24 cellular contexts compared by ENCODE assay signal in the genomic region with DNA sequence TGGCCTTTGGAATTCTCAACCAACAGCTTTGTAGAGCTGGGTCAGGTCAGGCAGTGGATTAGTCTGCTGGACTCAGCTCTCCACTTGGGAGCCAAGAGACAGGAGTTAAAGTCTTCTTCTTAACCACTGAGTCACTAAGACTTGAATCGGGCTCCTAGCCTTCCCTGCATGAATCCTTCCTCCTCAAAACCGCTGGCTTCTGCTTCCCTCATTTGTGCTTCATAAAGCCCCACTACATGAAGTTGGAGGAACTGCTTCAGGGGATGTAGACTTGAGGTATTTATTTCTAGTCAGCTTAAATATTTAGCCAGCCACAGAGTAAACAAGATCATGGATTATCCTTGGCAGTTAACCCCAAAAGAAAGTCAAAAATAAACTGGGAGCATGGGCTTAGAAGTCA.
DNase-seq lines count a peak whose midpoint lies in the region; ATAC-seq and TF ChIP-seq lines count a peak whose summit lies in the region.
"Had no signal": no experiment of that assay in that cellular context is flagged by ENCODE, and none has a peak within 500 bp of the region (broad histone marks: within the 10 kb centered on the region; RNA-seq: fewer than 3 reads in every experiment).

No MANE protein-coding gene starts in this region.

- H3K27me3 ChIP-seq in GM23248 (replicated peaks; ENCODE audit: insufficient read depth) (no peaks in the 10 kb centered on the region), PC-3 (ENCODE audit: low read length) (no peaks in the 10 kb centered on the region), stomach (no peaks in the 10 kb centered on the region), H7 (ENCODE audit: control insufficient read depth, insufficient read depth, low read length) (no peaks in the 10 kb centered on the region)
- H3K27me3 ChIP-seq: neutrophil, right atrium auricular region had no signal

- H3K27ac ChIP-seq in GM23248 (peak overlapping the region; percentile 70), PC-3 (ENCODE audit: low read length) (peak overlapping the region; percentile 4; the same call in 1 of the 2 replicates), stomach (peak overlapping the region; percentile 10 to 49 (median 36))
- H3K27ac ChIP-seq: neutrophil, right atrium auricular region had no signal

- no peak for TF ChIP-seq EP300 in stomach (IDR thresholded peaks at IDR 0.05)

- intact Hi-C loops in PC-3 (cut with micrococcal nuclease), result no loop called here
- intact Hi-C loops in stomach (cut with DNase I; ENCODE audit: low total_unique reads), result no loop called here

- ATAC-seq in PC-3 (peak; percentile 66), HG03342 (IDR thresholded peaks at IDR 0.05; ENCODE audit: unreplicated experiment) (no peak), HG03520 (IDR thresholded peaks at IDR 0.05; ENCODE audit: unreplicated experiment) (no peak)
- ATAC-seq: activated naive CD8-positive, alpha-beta T cell treated with anti-CD3 and anti-CD28 coated beads, Interleukin-2, amount 50 U/mL, for 24 hours; GM12878; stimulated activated naive CD8-positive, alpha-beta T cell treated with anti-CD3 and anti-CD28 coated beads, Interleukin-15, Interleukin-2, amounts not matched to agents 100 U/mL and 50 U/mL, for 24 hours had no signal

- H2AFZ ChIP-seq in GM23248, result 0 out of 2 replicates have a peak overlapping the region, but pooled peaks have one; percentile 15
- no peak overlapping the region for H2AFZ ChIP-seq in PC-3 (ENCODE audit: low read length)

- H3K4me2 ChIP-seq in GM23248 (ENCODE audit: unreplicated experiment) (peak overlapping the region; percentile 49), PC-3 (ENCODE audit: low read length) (peak overlapping the region; percentile 8; the same call in 1 of the 2 replicates)

- H3K9ac ChIP-seq in GM23248, result no peak overlapping the region
- H3K9ac ChIP-seq in PC-3 (ENCODE audit: low read length), result no peak overlapping the region

- BruUV-seq in PC-3 (replicated peaks; lab: Mats Ljungman, UMichigan), result no TSS peak

- no peaks in the 10 kb centered on the region for H3K9me3 ChIP-seq in GM23248 (ENCODE audit: low read depth)
- no peaks in the 10 kb centered on the region for H3K9me3 ChIP-seq in PC-3 (ENCODE audit: low read length)
- peaks cover 0 to 10% (median 0%) of the 10 kb centered on the region in 4 donors for H3K9me3 ChIP-seq in stomach
- H3K9me3 ChIP-seq: neutrophil, right atrium auricular region had no signal

- no peaks in the 10 kb centered on the region for H3K79me2 ChIP-seq in GM23248 (ENCODE audit: insufficient read depth)
- no peaks in the 10 kb centered on the region for H3K79me2 ChIP-seq in PC-3 (ENCODE audit: low read length)

- in situ Hi-C loops in GM23248 (cut with MboI), result no loop called here

- peak; percentile 85 for DNase-seq in GM23248
- DNase-seq in PC-3, result peak; percentile 61
- DNase-seq in fibroblast of peridontal ligament (ENCODE audit: extremely low read depth), result peak; percentile 79
- DNase-seq in stomach, result no peak
- DNase-seq in H7, result no peak
- DNase-seq in occipital lobe (lab: John Stamatoyannopoulos, UW), result no peak
- DNase-seq: activated CD4-positive, alpha-beta T cell treated with anti-CD3 and anti-CD28 coated beads, Interleukin-2, amount 10 ng/mL, durations not matched to agents 7 days and 5 days; activated CD8-positive, alpha-beta memory T cell treated with anti-CD3 and anti-CD28 coated beads, Interleukin-2, amount 50 U/mL, for 4 hours; activated effector memory CD4-positive, alpha-beta T cell treated with Interleukin-2 at 50 U/mL for 16 hours; activated naive CD8-positive, alpha-beta T cell treated with anti-CD3 and anti-CD28 coated beads, Interleukin-2, amount 50 U/mL, for 24 hours; C1 segment of cervical spinal cord; caudate nucleus; erythroblast; GF-D8; H9; NCI-H146; NCI-H2227 treated with DMSO at 0.1 percent for 48 hours; RPMI8226; stimulated activated naive CD8-positive, alpha-beta T cell treated with anti-CD3 and anti-CD28 coated beads, Interleukin-15, Interleukin-2, amounts not matched to agents 100 U/mL and 50 U/mL, for 24 hours had no signal

- CTCF ChIA-PET in PC-3 (lab: Charles Lee), result no interaction called here

- H3F3A ChIP-seq in GM23248 (ENCODE audit: insufficient read depth) (peaks cover 46% of the 10 kb centered on the region), PC-3 (ENCODE audit: low read length, unreplicated experiment) (no peaks in the 10 kb centered on the region)

- H3K4me1 ChIP-seq in GM23248 (ENCODE audit: insufficient read depth) (peaks cover 61% of the 10 kb centered on the region), PC-3 (ENCODE audit: insufficient read depth, low read length) (peaks cover 26% of the 10 kb centered on the region), stomach (peaks cover 8 to 50% (median 17%) of the 10 kb centered on the region in 4 donors)

- H3K4me3 ChIP-seq in GM23248, result no peak overlapping the region
- no peak overlapping the region for H3K4me3 ChIP-seq in PC-3 (ENCODE audit: low read length)
- no peak overlapping the region for H3K4me3 ChIP-seq in stomach
- no peak overlapping the region for H3K4me3 ChIP-seq in H7 (ENCODE audit: insufficient read depth, low read depth, low read length)
- H3K4me3 ChIP-seq: GM12878, right atrium auricular region had no signal

- H3K36me3 ChIP-seq in GM23248 (ENCODE audit: low read depth) (no peaks in the 10 kb centered on the region), PC-3 (ENCODE audit: low read depth, low read length) (no peaks in the 10 kb centered on the region), stomach (no peaks in the 10 kb centered on the region), H7 (replicated peaks; ENCODE audit: control insufficient read depth, insufficient read depth, low read length) (no peaks in the 10 kb centered on the region)
- H3K36me3 ChIP-seq: neutrophil, right atrium auricular region had no signal

- no peaks in the 10 kb centered on the region for H3K9me2 ChIP-seq in GM23248 (ENCODE audit: insufficient read depth)
- H3K9me2 ChIP-seq in PC-3 (replicated peaks; ENCODE audit: low read length), result no peaks in the 10 kb centered on the region

- WGBS in GM23248 (ENCODE audit: low coverage in 1 of 2, low lambda C conversion rate in 2 of 2, missing lambda C conversion rate in 2 of 2), 2 experiments, result 0 to 4% methylated on average over 2 of the region's 2 CpGs
- 35 to 42% (median 36%) methylated on average over 2 of the region's 2 CpGs for WGBS in stomach, 5 donors

- POLR2A ChIA-PET in PC-3 (lab: Charles Lee; ENCODE audit: unreplicated experiment), result no interaction called here

- no peak for TF ChIP-seq POLR2A in stomach (IDR thresholded peaks at IDR 0.05)

- no peaks in the 10 kb centered on the region for H4K20me1 ChIP-seq in GM23248 (ENCODE audit: insufficient read depth)
- H4K20me1 ChIP-seq in PC-3 (ENCODE audit: low read length), result no peaks in the 10 kb centered on the region

- no peak for TF ChIP-seq CTCF in PC-3 (conservative IDR thresholded peaks at IDR 0.05; ENCODE audit: low read depth, low read length)
- no peak for TF ChIP-seq CTCF in stomach (IDR thresholded peaks at IDR 0.05)

Comparison
In these comparisons a context has a peak if more than half of its experiments do, and no peak if none do; other contexts are left out.
1. DNase-seq: peak in GM23248 (single experiment), PC-3 (single experiment) and fibroblast of peridontal ligament (single experiment); none in stomach (single experiment), H7 (single experiment) and occipital lobe (single experiment).
2. H3K27ac ChIP-seq: peak in every context shown above with its lines; median percentile 70 in GM23248; 36 in stomach; 4 in PC-3.